Comparison of ENCODE assay signal across 37 cellular contexts in genomic region chr6:12243169-12243568, GRCh38. TPM values are rescaled to one million over a fixed set of nuclear protein-coding genes. Genes with fewer than 3 reads are reported as not detected.
"Had no signal": no experiment of that assay in that cellular context is flagged by ENCODE, and none has a peak within 500 bp of the region (broad histone marks: within the 10 kb centered on the region; RNA-seq: fewer than 3 reads in every experiment).

No MANE protein-coding gene starts in this region.

- ATAC-seq: activated naive CD4-positive, alpha-beta T cell treated with anti-CD3 and anti-CD28 coated beads, Interleukin-2, amount 50 U/mL, for 72 hours; activated naive CD8-positive, alpha-beta T cell treated with anti-CD3 and anti-CD28 coated beads, Interleukin-2, amount 50 U/mL, for 24 hours; activated T-cell treated with anti-CD3 and anti-CD28 coated beads, Interleukin-2, amount 50 U/mL, for 4 hours; activated T-cell treated with anti-CD3 and anti-CD28 coated beads, Interleukin-2, amount 50 U/mL, for 72 hours; activated T-helper 17 cell treated with anti-CD3 and anti-CD28 coated beads, Interleukin-2, amount 50 U/mL, for 72 hours; body of pancreas had no signal

- H3K27ac ChIP-seq: adrenal gland, ascending aorta, body of pancreas, brain microvascular endothelial cell, breast epithelium, cardiac muscle cell had no signal

- H3K4me1 Mint-ChIP-seq: brain; central memory CD8-positive, alpha-beta T cell had no signal

- H3K4me3 Mint-ChIP-seq: activated naive CD4-positive, alpha-beta T cell treated with anti-CD3 and anti-CD28 coated beads for 36 hours; activated naive CD4-positive, alpha-beta T cell treated with anti-CD3 and anti-CD28 coated beads, Interleukin-2, amount 10 ng/mL, durations not matched to agents 7 days and 5 days; activated naive CD4-positive, alpha-beta T cell treated with anti-CD3 and anti-CD28 coated beads, Interleukin-2, amount 50 U/mL, for 24 hours; activated naive CD8-positive, alpha-beta T cell; activated naive CD8-positive, alpha-beta T cell treated with anti-CD3 and anti-CD28 coated beads for 36 hours; activated naive CD8-positive, alpha-beta T cell treated with anti-CD3 and anti-CD28 coated beads, Interleukin-2, amount 10 ng/mL, durations not matched to agents 7 days and 5 days; activated naive CD8-positive, alpha-beta T cell treated with anti-CD3 and anti-CD28 coated beads, Interleukin-2, amount 50 U/mL, for 24 hours; activated T-cell treated with anti-CD3 and anti-CD28 coated beads, Interleukin-2, amount 50 U/mL, for 24 hours; activated T-cell treated with anti-CD3 and anti-CD28 coated beads, Interleukin-2, amount 50 U/mL, for 4 hours; activated T-cell treated with anti-CD3 and anti-CD28 coated beads, Interleukin-2, amount 50 U/mL, for 72 hours; activated T-helper 17 cell treated with anti-CD3 and anti-CD28 coated beads, Interleukin-2, amount 50 U/mL, for 72 hours; brain; central memory CD8-positive, alpha-beta T cell had no signal

- H3K9me3 ChIP-seq: adrenal gland, ascending aorta, body of pancreas, breast epithelium had no signal

- H3K27me3 ChIP-seq: adrenal gland, ascending aorta, body of pancreas, brain microvascular endothelial cell, breast epithelium, cardiac muscle cell had no signal

- H3K4me3 ChIP-seq: adrenal gland, ascending aorta, body of pancreas, breast epithelium, cardiac muscle cell had no signal

- DNase-seq: activated effector memory CD4-positive, alpha-beta T cell treated with anti-CD3 and anti-CD28 coated beads, Interleukin-2, amount 50 U/mL, for 16 hours; activated effector memory CD4-positive, alpha-beta T cell treated with Interleukin-2 at 50 U/mL for 16 hours; activated gamma-delta T cell; activated gamma-delta T cell treated with Interleukin-2 at 50 U/mL for 16 hours; activated naive CD4-positive, alpha-beta T cell; activated naive CD4-positive, alpha-beta T cell treated with anti-CD3 and anti-CD28 coated beads for 36 hours; activated naive CD4-positive, alpha-beta T cell treated with anti-CD3 and anti-CD28 coated beads, Interleukin-2, amount 10 ng/mL, durations not matched to agents 7 days and 5 days; activated naive CD4-positive, alpha-beta T cell treated with anti-CD3 and anti-CD28 coated beads, Interleukin-2, amount 50 U/mL, for 16 hours; activated naive CD4-positive, alpha-beta T cell treated with Interleukin-2 at 50 U/mL for 16 hours; activated naive CD8-positive, alpha-beta T cell treated with anti-CD3 and anti-CD28 coated beads for 36 hours; activated naive CD8-positive, alpha-beta T cell treated with anti-CD3 and anti-CD28 coated beads, Interleukin-2, amount 10 ng/mL, durations not matched to agents 7 days and 5 days; activated naive CD8-positive, alpha-beta T cell treated with anti-CD3 and anti-CD28 coated beads, Interleukin-2, amount 50 U/mL, for 24 hours; activated T-cell treated with anti-CD3 and anti-CD28 coated beads, Interleukin-2, amount 50 U/mL, for 1 hour; activated T-cell treated with anti-CD3 and anti-CD28 coated beads, Interleukin-2, amount 50 U/mL, for 24 hours; activated T-cell treated with anti-CD3 and anti-CD28 coated beads, Interleukin-2, amount 50 U/mL, for 4 hours; activated T-cell treated with anti-CD3 and anti-CD28 coated beads, Interleukin-2, amount 50 U/mL, for 48 hours; activated T-cell treated with anti-CD3 and anti-CD28 coated beads, Interleukin-2, amount 50 U/mL, for 72 hours; adrenal gland; amniotic stem cell; amygdala; anterior cingulate cortex; aorta; body of pancreas; brain microvascular endothelial cell; caudate nucleus; central memory CD4-positive, alpha-beta T cell; cerebellar nuclear complex had no signal

- H3K27me3 Mint-ChIP-seq: activated naive CD4-positive, alpha-beta T cell treated with anti-CD3 and anti-CD28 coated beads, Interleukin-2, amount 10 ng/mL, durations not matched to agents 7 days and 5 days; activated naive CD4-positive, alpha-beta T cell treated with anti-CD3 and anti-CD28 coated beads, Interleukin-2, amount 50 U/mL, for 24 hours; activated naive CD8-positive, alpha-beta T cell treated with anti-CD3 and anti-CD28 coated beads, Interleukin-2, amount 10 ng/mL, durations not matched to agents 7 days and 5 days had no signal

- H3K4me1 ChIP-seq: ascending aorta, body of pancreas, breast epithelium had no signal

- H3K36me3 Mint-ChIP-seq: activated naive CD4-positive, alpha-beta T cell treated with anti-CD3 and anti-CD28 coated beads, Interleukin-2, amount 10 ng/mL, durations not matched to agents 7 days and 5 days; activated naive CD4-positive, alpha-beta T cell treated with anti-CD3 and anti-CD28 coated beads, Interleukin-2, amount 50 U/mL, for 24 hours; activated naive CD4-positive, alpha-beta T cell treated with anti-CD3 and anti-CD28 coated beads, Interleukin-2, amount 50 U/mL, for 72 hours; activated naive CD8-positive, alpha-beta T cell; activated naive CD8-positive, alpha-beta T cell treated with anti-CD3 and anti-CD28 coated beads for 36 hours; activated naive CD8-positive, alpha-beta T cell treated with anti-CD3 and anti-CD28 coated beads, Interleukin-2, amount 10 ng/mL, durations not matched to agents 7 days and 5 days; brain had no signal

- H3K36me3 ChIP-seq: adrenal gland, ascending aorta, brain microvascular endothelial cell, breast epithelium, cardiac muscle cell had no signal

- H3K27ac Mint-ChIP-seq: activated naive CD4-positive, alpha-beta T cell treated with anti-CD3 and anti-CD28 coated beads for 36 hours; activated naive CD4-positive, alpha-beta T cell treated with anti-CD3 and anti-CD28 coated beads, Interleukin-2, amount 10 ng/mL, durations not matched to agents 7 days and 5 days; activated naive CD4-positive, alpha-beta T cell treated with anti-CD3 and anti-CD28 coated beads, Interleukin-2, amount 50 U/mL, for 24 hours; activated naive CD4-positive, alpha-beta T cell treated with anti-CD3 and anti-CD28 coated beads, Interleukin-2, amount 50 U/mL, for 72 hours; activated naive CD8-positive, alpha-beta T cell; activated naive CD8-positive, alpha-beta T cell treated with anti-CD3 and anti-CD28 coated beads for 36 hours; activated naive CD8-positive, alpha-beta T cell treated with anti-CD3 and anti-CD28 coated beads, Interleukin-2, amount 10 ng/mL, durations not matched to agents 7 days and 5 days; activated naive CD8-positive, alpha-beta T cell treated with anti-CD3 and anti-CD28 coated beads, Interleukin-2, amount 50 U/mL, for 24 hours; activated T-cell treated with anti-CD3 and anti-CD28 coated beads, Interleukin-2, amount 50 U/mL, for 24 hours; activated T-cell treated with anti-CD3 and anti-CD28 coated beads, Interleukin-2, amount 50 U/mL, for 72 hours; activated T-helper 17 cell treated with anti-CD3 and anti-CD28 coated beads, Interleukin-2, amount 50 U/mL, for 72 hours; activated T-helper 2 cell treated with anti-CD3 and anti-CD28 coated beads, Interferon-gamma antibody, Interleukin-2, Interleukin-4, amounts not matched to agents 10 μg/mL and 5 μg/mL and 100 μg/mL, durations not matched to agents 14 hours and 24 hours and 36 hours; brain had no signal

- H3K9me3 Mint-ChIP-seq: activated naive CD4-positive, alpha-beta T cell treated with anti-CD3 and anti-CD28 coated beads for 36 hours; activated naive CD4-positive, alpha-beta T cell treated with anti-CD3 and anti-CD28 coated beads, Interleukin-2, amount 10 ng/mL, durations not matched to agents 7 days and 5 days; activated naive CD4-positive, alpha-beta T cell treated with anti-CD3 and anti-CD28 coated beads, Interleukin-2, amount 50 U/mL, for 24 hours; activated naive CD4-positive, alpha-beta T cell treated with anti-CD3 and anti-CD28 coated beads, Interleukin-2, amount 50 U/mL, for 72 hours; activated naive CD8-positive, alpha-beta T cell treated with anti-CD3 and anti-CD28 coated beads for 36 hours; activated naive CD8-positive, alpha-beta T cell treated with anti-CD3 and anti-CD28 coated beads, Interleukin-2, amount 10 ng/mL, durations not matched to agents 7 days and 5 days; activated naive CD8-positive, alpha-beta T cell treated with anti-CD3 and anti-CD28 coated beads, Interleukin-2, amount 50 U/mL, for 24 hours; activated T-cell treated with anti-CD3 and anti-CD28 coated beads, Interleukin-2, amount 50 U/mL, for 24 hours; activated T-cell treated with anti-CD3 and anti-CD28 coated beads, Interleukin-2, amount 50 U/mL, for 4 hours; activated T-cell treated with anti-CD3 and anti-CD28 coated beads, Interleukin-2, amount 50 U/mL, for 72 hours; activated T-helper 17 cell treated with anti-CD3 and anti-CD28 coated beads, Interleukin-2, amount 50 U/mL, for 72 hours; activated T-helper 2 cell treated with anti-CD3 and anti-CD28 coated beads, Interferon-gamma antibody, Interleukin-2, Interleukin-4, amounts not matched to agents 10 μg/mL and 5 μg/mL and 100 μg/mL, durations not matched to agents 14 hours and 24 hours and 36 hours; brain; central memory CD8-positive, alpha-beta T cell had no signal

RNA-seq across cellular contexts. Expression of gene EDN1, which starts 47.0 kb away (rescaled TPM):
- total RNA-seq: activated naive CD8-positive, alpha-beta T cell treated with anti-CD3 and anti-CD28 coated beads for 36 hours had no signal
